ENCODE assay signal across 33 cellular contexts in the genomic region with DNA sequence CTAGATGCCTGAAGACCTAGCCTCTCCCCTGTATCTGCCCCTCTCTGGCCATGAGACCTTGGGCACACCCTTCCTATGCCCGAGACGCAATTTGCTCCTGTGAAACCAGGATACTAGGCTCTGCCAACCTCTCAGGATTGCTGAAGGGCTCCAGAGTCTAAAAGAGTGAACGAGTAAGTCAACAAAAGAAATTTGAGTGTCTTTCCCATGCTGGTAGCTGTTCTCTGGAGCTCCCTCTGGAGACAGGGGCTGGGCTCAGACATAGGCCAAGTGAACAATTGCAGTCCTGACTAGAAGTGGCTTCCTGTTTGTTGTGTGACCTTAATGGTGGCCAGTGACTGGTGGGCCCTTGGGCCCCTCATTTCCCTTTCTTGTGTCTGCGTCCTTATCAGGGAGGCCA.
"Had no signal": no experiment of that assay in that cellular context is flagged by ENCODE, and none has a peak within 500 bp of the region (broad histone marks: within the 10 kb centered on the region; RNA-seq: fewer than 3 reads in every experiment).

No MANE protein-coding gene starts in this region.

- H3K9me3 Mint-ChIP-seq: activated CD4-positive, alpha-beta memory T cell treated with anti-CD3 and anti-CD28 coated beads for 36 hours; activated naive CD4-positive, alpha-beta T cell treated with anti-CD3 and anti-CD28 coated beads for 36 hours; activated naive CD8-positive, alpha-beta T cell treated with anti-CD3 and anti-CD28 coated beads, Interleukin-2, amount 50 U/mL, for 24 hours; activated T-cell treated with anti-CD3 and anti-CD28 coated beads, Interleukin-2, amount 50 U/mL, for 4 hours; activated T-helper 1 cell treated with anti-CD3 and anti-CD28 coated beads, Interleukin-12 subunit alpha, Interleukin-12 subunit beta, Interleukin-2, Interleukin-4 antibody, amounts not matched to agents 30 ng/mL and 10 ng/mL and 1 ng/mL, durations not matched to agents 14 hours and 24 hours and 36 hours; central memory CD8-positive, alpha-beta T cell; T-helper 1 cell treated with Interleukin-12 subunit alpha and Interleukin-12 subunit beta and Interleukin-4 antibody, amounts not matched to agents 30 μg/mL and 1 μg/mL, for 36 hours; T-helper 2 cell treated with Interferon-gamma antibody and Interleukin-4, amounts not matched to agents 5 μg/mL and 100 μg/mL, for 36 hours had no signal

- H3K27me3 Mint-ChIP-seq: activated CD4-positive, alpha-beta memory T cell treated with anti-CD3 and anti-CD28 coated beads for 36 hours; activated naive CD8-positive, alpha-beta T cell had no signal

- FAIRE-seq: TTC549 had no signal

- H3K4me1 ChIP-seq: Peyer's patch, SJSA1 had no signal

- H3K27ac Mint-ChIP-seq: activated CD4-positive, alpha-beta memory T cell treated with anti-CD3 and anti-CD28 coated beads for 36 hours; activated naive CD4-positive, alpha-beta T cell treated with anti-CD3 and anti-CD28 coated beads for 36 hours; activated naive CD8-positive, alpha-beta T cell; activated naive CD8-positive, alpha-beta T cell treated with anti-CD3 and anti-CD28 coated beads, Interleukin-2, amount 50 U/mL, for 24 hours; activated T-helper 1 cell treated with anti-CD3 and anti-CD28 coated beads, Interleukin-12 subunit alpha, Interleukin-12 subunit beta, Interleukin-2, Interleukin-4 antibody, amounts not matched to agents 30 ng/mL and 10 ng/mL and 1 ng/mL, durations not matched to agents 14 hours and 24 hours and 36 hours; T-helper 1 cell treated with Interleukin-12 subunit alpha and Interleukin-12 subunit beta and Interleukin-4 antibody, amounts not matched to agents 30 μg/mL and 1 μg/mL, for 36 hours; T-helper 2 cell treated with Interferon-gamma antibody and Interleukin-4, amounts not matched to agents 5 μg/mL and 100 μg/mL, for 36 hours had no signal

- H3K27ac ChIP-seq: brain microvascular endothelial cell, cardiac muscle cell, Peyer's patch, SJSA1 had no signal

- H3K4me1 Mint-ChIP-seq: activated naive CD8-positive, alpha-beta T cell treated with anti-CD3 and anti-CD28 coated beads, Interleukin-2, amount 50 U/mL, for 24 hours; central memory CD8-positive, alpha-beta T cell had no signal

- H3K36me3 ChIP-seq: brain microvascular endothelial cell, cardiac muscle cell, Peyer's patch, SJSA1 had no signal

- ATAC-seq: activated naive CD8-positive, alpha-beta T cell treated with anti-CD3 and anti-CD28 coated beads, Interleukin-2, amount 50 U/mL, for 24 hours; activated T-cell treated with anti-CD3 and anti-CD28 coated beads, Interleukin-2, amount 50 U/mL, for 4 hours; PC-3 had no signal

- H3K9me3 ChIP-seq: Peyer's patch, SJSA1, SK-N-SH had no signal

- H3K4me3 ChIP-seq: cardiac muscle cell, Peyer's patch, SJSA1 had no signal

- H3K36me3 Mint-ChIP-seq: activated CD4-positive, alpha-beta memory T cell treated with anti-CD3 and anti-CD28 coated beads for 36 hours; activated naive CD8-positive, alpha-beta T cell had no signal

- H3K4me3 Mint-ChIP-seq: activated CD4-positive, alpha-beta memory T cell treated with anti-CD3 and anti-CD28 coated beads for 36 hours; activated naive CD4-positive, alpha-beta T cell treated with anti-CD3 and anti-CD28 coated beads for 36 hours; activated naive CD8-positive, alpha-beta T cell; activated naive CD8-positive, alpha-beta T cell treated with anti-CD3 and anti-CD28 coated beads, Interleukin-2, amount 50 U/mL, for 24 hours; activated T-cell treated with anti-CD3 and anti-CD28 coated beads, Interleukin-2, amount 50 U/mL, for 4 hours; activated T-helper 1 cell treated with anti-CD3 and anti-CD28 coated beads, Interleukin-12 subunit alpha, Interleukin-12 subunit beta, Interleukin-2, Interleukin-4 antibody, amounts not matched to agents 30 ng/mL and 10 ng/mL and 1 ng/mL, durations not matched to agents 14 hours and 24 hours and 36 hours; central memory CD8-positive, alpha-beta T cell; T-helper 1 cell treated with Interleukin-12 subunit alpha and Interleukin-12 subunit beta and Interleukin-4 antibody, amounts not matched to agents 30 μg/mL and 1 μg/mL, for 36 hours; T-helper 2 cell treated with Interferon-gamma antibody and Interleukin-4, amounts not matched to agents 5 μg/mL and 100 μg/mL, for 36 hours had no signal

- DNase-seq: activated CD4-positive, alpha-beta memory T cell treated with anti-CD3 and anti-CD28 coated beads for 36 hours; activated CD4-positive, alpha-beta T cell treated with anti-CD3 and anti-CD28 coated beads for 4 hours; activated CD4-positive, alpha-beta T cell treated with anti-CD3 and anti-CD28 coated beads, Interleukin-2, amount 50 U/mL, for 1 hour; activated CD4-positive, CD25-positive, alpha-beta regulatory T cell treated with anti-CD3 and anti-CD28 coated beads, Interleukin-2, amount 50 U/mL, for 72 hours; activated CD8-positive, alpha-beta memory T cell treated with anti-CD3 and anti-CD28 coated beads, Interleukin-2, amount 50 U/mL, for 4 hours; activated gamma-delta T cell treated with Interleukin-2 at 50 U/mL for 16 hours; activated naive CD4-positive, alpha-beta T cell treated with anti-CD3 and anti-CD28 coated beads for 36 hours; activated naive CD8-positive, alpha-beta T cell treated with anti-CD3 and anti-CD28 coated beads, Interleukin-2, amount 50 U/mL, for 24 hours; activated T-cell treated with anti-CD3 and anti-CD28 coated beads for 4 hours; activated T-cell treated with anti-CD3 and anti-CD28 coated beads, Interleukin-2, amount 50 U/mL, for 4 hours; anterior cingulate cortex; brain microvascular endothelial cell; Karpas-422; NCI-H1105; NCI-H1436; NCI-H1694 treated with DMSO at 0.1 percent for 48 hours; NCI-H2081; NCI-H345; NCI-H524 treated with DMSO at 0.1 percent for 48 hours; NK-92 treated with Interleukin-12 subunit alpha and Interleukin-12 subunit beta, amount 100 ng/mL, for 24 hours; PC-3; Peyer's patch; RPMI8226; SHP77 treated with DMSO at 0.1 percent for 48 hours; SK-N-SH had no signal

- H3K27me3 ChIP-seq: brain microvascular endothelial cell, cardiac muscle cell, Peyer's patch, SJSA1 had no signal
